In the genomic region with DNA sequence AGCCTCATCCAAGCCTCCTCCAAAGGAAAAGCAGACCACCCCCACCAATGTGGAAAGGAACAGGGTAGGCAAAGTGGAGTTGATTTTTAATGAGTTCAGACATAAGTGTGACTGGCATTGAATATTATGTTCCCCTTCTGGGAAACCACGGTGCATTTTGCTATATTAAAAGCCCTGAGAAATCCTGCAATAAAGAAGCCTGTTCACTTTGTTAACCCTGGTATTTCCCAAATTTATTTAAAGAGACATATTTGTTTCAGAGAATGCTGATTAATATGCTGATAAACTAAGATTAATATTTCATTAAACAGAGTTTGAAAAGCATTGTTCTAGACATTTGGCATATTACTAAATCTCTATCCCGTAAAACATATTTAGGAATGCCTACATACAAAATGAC, we compare ENCODE assay signal across 25 cellular contexts.
"Had no signal": no experiment of that assay in that cellular context is flagged by ENCODE, and none has a peak within 500 bp of the region (broad histone marks: within the 10 kb centered on the region; RNA-seq: fewer than 3 reads in every experiment).

No MANE protein-coding gene starts in this region.

- ATAC-seq: stimulated activated memory B cell treated with anti-CD40 and anti-IgM and Interleukin-4, amounts not matched to agents 10 μg/mL and 1 μg/mL and 100 μg/mL, for 72 hours; stimulated activated naive B cell treated with anti-CD40 and anti-IgM and Interleukin-4, amounts not matched to agents 10 μg/mL and 1 μg/mL and 100 μg/mL, for 72 hours; stimulated activated naive CD8-positive, alpha-beta T cell treated with anti-CD3 and anti-CD28 coated beads, Interleukin-15, amount 100 ng/mL, for 72 hours; stimulated activated naive CD8-positive, alpha-beta T cell treated with anti-CD3 and anti-CD28 coated beads, Interleukin-15, Interleukin-2, amounts not matched to agents 100 U/mL and 50 U/mL, for 24 hours; upper lobe of right lung had no signal

- H3K27me3 ChIP-seq: stomach, suprapubic skin, testis, thyroid gland, tibial artery, tibial nerve, transverse colon, upper lobe of left lung, upper lobe of right lung, uterus, vagina had no signal

- DNase-seq: stimulated activated CD4-positive, alpha-beta T cell treated with anti-CD3 and anti-CD28 coated beads, Interleukin-2, amount 100 ng/mL, for 48 hours; stimulated activated CD4-positive, alpha-beta T cell treated with anti-CD3 and anti-CD28 coated beads, Interleukin-4, amount 100 ng/mL, for 1 hour; stimulated activated CD4-positive, alpha-beta T cell treated with anti-CD3 and anti-CD28 coated beads, Interleukin-4, amount 100 ng/mL, for 24 hours; stimulated activated CD4-positive, alpha-beta T cell treated with anti-CD3 and anti-CD28 coated beads, Interleukin-4, amount 100 ng/mL, for 4 hours; stimulated activated CD8-positive, alpha-beta memory T cell treated with anti-CD3 and anti-CD28 coated beads, Interleukin-4, amount 100 ng/mL, for 48 hours; stimulated activated naive B cell treated with anti-CD40 and anti-IgM and Interleukin-4, amounts not matched to agents 10 μg/mL and 1 μg/mL and 100 μg/mL, for 72 hours; stimulated activated naive CD4-positive, alpha-beta T cell; stimulated activated naive CD4-positive, alpha-beta T cell treated with Interleukin-2 at 50 U/mL for 16 hours; stimulated activated naive CD8-positive, alpha-beta T cell treated with anti-CD3 and anti-CD28 coated beads, Interleukin-15, amount 100 ng/mL, for 72 hours; stimulated activated naive CD8-positive, alpha-beta T cell treated with anti-CD3 and anti-CD28 coated beads, Interleukin-15, Interleukin-2, amounts not matched to agents 100 U/mL and 50 U/mL, for 24 hours; stomach; substantia nigra; testis; thyroid gland; tibial artery; transverse colon; trophoblast cell; upper lobe of left lung; upper lobe of right lung; uterus had no signal

- H3K36me3 ChIP-seq: stomach, suprapubic skin, thoracic aorta, thyroid gland, tibial artery, tibial nerve, transverse colon, upper lobe of left lung, upper lobe of right lung, uterus, vagina had no signal

- H3K27ac ChIP-seq: stomach, suprapubic skin, testis, thoracic aorta, thyroid gland, tibial artery, tibial nerve, transverse colon, upper lobe of left lung, upper lobe of right lung, uterus, vagina had no signal

- H3K4me1 ChIP-seq: stomach, suprapubic skin, testis, thyroid gland, tibial artery, tibial nerve, transverse colon, upper lobe of left lung, upper lobe of right lung, uterus, vagina had no signal

- H3K4me3 ChIP-seq: stomach, suprapubic skin, testis, thoracic aorta, thyroid gland, tibial artery, tibial nerve, transverse colon, upper lobe of left lung, upper lobe of right lung, uterus, vagina had no signal

- H3K9me3 ChIP-seq: stomach, suprapubic skin, testis, thoracic aorta, thyroid gland, tibial artery, tibial nerve, transverse colon, upper lobe of left lung, upper lobe of right lung, uterus, vagina had no signal
